9 cellular contexts compared by ENCODE assay signal in genomic region chr2:128313076-128313836, GRCh38. TPM values are rescaled to one million over a fixed set of nuclear protein-coding genes. Genes with fewer than 3 reads are reported as not detected.
A peak's percentile ranks its signal among the peaks of the same experiment; 100 is the strongest.
DNase-seq lines count a peak whose midpoint lies in the region; ATAC-seq and TF ChIP-seq lines count a peak whose summit lies in the region.
"Had no signal": no experiment of that assay in that cellular context is flagged by ENCODE, and none has a peak within 500 bp of the region (broad histone marks: within the 10 kb centered on the region; RNA-seq: fewer than 3 reads in every experiment).

No MANE protein-coding gene starts in this region.

- peak; percentile 61 for TF ChIP-seq CTCF in WI38 (IDR thresholded peaks at IDR 0.05; ENCODE audit: low read depth, low read length)
- TF ChIP-seq CTCF in glutamatergic neuron (IDR thresholded peaks at IDR 0.05; ENCODE audit: partially characterized antibody, unreplicated experiment), result peak; percentile 16
- peak in 4 of 5 experiments; percentile 20 to 35 (median 21) for TF ChIP-seq CTCF in transverse colon (IDR thresholded peaks at IDR 0.05)

- H3K27me3 ChIP-seq in transverse colon, result no peaks in the 10 kb centered on the region
- H3K27me3 ChIP-seq: right lobe of liver had no signal

- H3K4me1 Mint-ChIP-seq in glutamatergic neuron (ENCODE audit: low read depth, unreplicated experiment), result peaks cover 44% of the 10 kb centered on the region

- peaks cover 8% of the 10 kb centered on the region for H3K9me3 Mint-ChIP-seq in glutamatergic neuron (ENCODE audit: unreplicated experiment)

- 68 to 81% methylated on average over 4 to 8 of the region's 8 CpGs for WGBS in transverse colon (ENCODE audit: low coverage in 1 of 2), 2 donors

- H3K27ac Mint-ChIP-seq in glutamatergic neuron (ENCODE audit: unreplicated experiment), result no peak overlapping the region

- H3K9me3 ChIP-seq in transverse colon, result no peaks in the 10 kb centered on the region
- H3K9me3 ChIP-seq: right lobe of liver had no signal

- peak overlapping the region in 3 of 4 donors; percentile 10 to 48 (median 34) for H3K27ac ChIP-seq in transverse colon
- H3K27ac ChIP-seq: right lobe of liver had no signal

- H3K27me3 Mint-ChIP-seq in glutamatergic neuron (ENCODE audit: unreplicated experiment), result peaks cover 11% of the 10 kb centered on the region

- H3K4me1 ChIP-seq in transverse colon, result peaks cover 24 to 65% (median 36%) of the 10 kb centered on the region in 4 donors

- ATAC-seq in Right ventricle myocardium inferior (no peak), Right ventricle myocardium superior (ENCODE audit: poor library complexity) (no peak), HG03025 (IDR thresholded peaks at IDR 0.05; ENCODE audit: low FRiP score, unreplicated experiment) (no peak)

- H3K36me3 Mint-ChIP-seq in glutamatergic neuron (ENCODE audit: unreplicated experiment), result peaks cover 3% of the 10 kb centered on the region

- intact Hi-C loops in Right ventricle myocardium inferior (cut with DNase I), result no loop called here
- intact Hi-C loops in Right ventricle myocardium superior (cut with DNase I), result loop anchor here (10.0 kb wide), 1 partner anchor 78 kb away; no protein-coding TSS in a partner anchor
- intact Hi-C loops in transverse colon (cut with DNase I; ENCODE audit: low total_unique reads), result loop anchor here (10.0 kb wide), 2 partner anchors 78 to 138 kb away; no protein-coding TSS in a partner anchor

- TF ChIP-seq EP300 in transverse colon (IDR thresholded peaks at IDR 0.05; ENCODE audit: low read depth), result no peak

- H3K4me3 ChIP-seq in WI38 (ENCODE audit: low read depth, low read length) (peak overlapping the region; percentile 34), transverse colon (no peak overlapping the region)
- H3K4me3 ChIP-seq: right lobe of liver had no signal

- DNase-seq in Right ventricle myocardium inferior (ENCODE audit: missing footprints) (peak; percentile 49), Right ventricle myocardium superior (no peak), glutamatergic neuron (no peak), transverse colon (no peak), anterior cingulate cortex (lab: John Stamatoyannopoulos, UW) (no peak), pons (ENCODE audit: low spot score) (no peak)

- no peaks in the 10 kb centered on the region for H3K36me3 ChIP-seq in transverse colon
- H3K36me3 ChIP-seq: right lobe of liver had no signal

- in situ Hi-C loops in transverse colon (cut with MboI; ENCODE audit: low pct_ligation_motif_present in 1 of 4, low pct_unique_long_range_greater_than_20kb in 1 of 4, low sequenced_read_pairs in 3 of 4), result no loop called here

- H3K4me3 Mint-ChIP-seq in glutamatergic neuron (ENCODE audit: unreplicated experiment), result peak overlapping the region; percentile 85

- no peak for TF ChIP-seq POLR2A in transverse colon (IDR thresholded peaks at IDR 0.05)

RNA-seq across cellular contexts. Expression of gene HS6ST1, which starts 5.4 kb away (rescaled TPM):
- total RNA-seq in Right ventricle myocardium inferior (34.9 TPM), Right ventricle myocardium superior (35.1 TPM), glutamatergic neuron (ENCODE audit: unreplicated experiment) (173 TPM), transverse colon (10 to 100 TPM; 16.1 to 38.6 (median 26.5) TPM)
